10 cellular contexts compared by ENCODE assay signal in the genomic region with DNA sequence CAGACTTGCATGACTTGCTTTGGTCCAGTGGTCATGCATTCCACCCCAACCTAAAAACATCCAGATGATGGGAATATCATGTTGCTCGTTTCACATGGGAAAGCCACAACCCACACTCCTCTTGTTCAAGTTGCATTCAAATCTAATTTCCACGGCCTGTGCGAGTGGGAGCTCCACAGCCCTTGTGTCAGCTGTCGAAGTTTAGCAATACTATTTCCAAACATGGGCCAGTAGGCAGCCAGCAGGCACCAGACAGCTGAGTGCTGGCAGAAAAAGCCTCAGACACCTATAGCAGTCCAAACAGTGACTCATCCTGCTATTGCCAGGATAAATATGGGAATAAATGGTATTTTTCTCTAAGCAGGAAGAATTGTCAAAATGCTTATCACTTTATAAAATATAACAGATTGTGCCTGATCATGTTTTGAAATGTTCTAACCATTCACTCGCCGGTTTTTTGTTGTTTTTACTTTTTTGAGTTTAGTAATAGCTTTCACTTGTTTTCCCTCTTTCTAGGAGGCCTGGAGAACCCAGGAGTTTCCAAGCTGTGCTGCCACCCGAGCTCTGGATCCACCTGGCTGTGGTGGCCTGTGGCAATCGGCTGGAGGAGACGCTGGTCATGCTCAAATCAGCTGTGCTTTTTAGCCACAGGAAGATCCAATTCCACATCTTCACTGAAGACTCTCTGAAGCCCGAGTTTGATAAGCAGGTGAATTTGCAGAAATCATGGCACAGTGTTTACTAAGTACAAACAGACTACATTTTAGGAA. TPM values are rescaled to one million over a fixed set of nuclear protein-coding genes. Genes with fewer than 3 reads are reported as not detected.
A peak's percentile ranks its signal among the peaks of the same experiment; 100 is the strongest.
DNase-seq lines count a peak whose midpoint lies in the region; ATAC-seq and TF ChIP-seq lines count a peak whose summit lies in the region.
"Had no signal": no experiment of that assay in that cellular context is flagged by ENCODE, and none has a peak within 500 bp of the region (broad histone marks: within the 10 kb centered on the region; RNA-seq: fewer than 3 reads in every experiment).

No MANE protein-coding gene starts in this region.

- no peaks in the 10 kb centered on the region for H3K27me3 ChIP-seq in gastroesophageal sphincter
- H3K27me3 ChIP-seq: esophagus squamous epithelium had no signal

- CTCF ChIA-PET in activated CD8-positive, alpha-beta T cell treated with anti-CD3 and anti-CD28 coated beads for 36 hours (lab: Charles Lee), result no interaction called here

- intact Hi-C loops in activated CD8-positive, alpha-beta T cell treated with anti-CD3 and anti-CD28 coated beads for 36 hours (cut with micrococcal nuclease), result no loop called here

- no peaks in the 10 kb centered on the region for H3K9me3 Mint-ChIP-seq in activated CD8-positive, alpha-beta T cell treated with anti-CD3 and anti-CD28 coated beads for 36 hours

- ATAC-seq in SK-N-SH treated with all-trans-retinoic acid at 6 μM for 48 hours (peak; percentile 90), gastroesophageal sphincter (peak; percentile 87), HG02885 (IDR thresholded peaks at IDR 0.05; ENCODE audit: poor library complexity, unreplicated experiment) (no peak), GM18517 (IDR thresholded peaks at IDR 0.05; ENCODE audit: unreplicated experiment) (no peak)
- no peak for ATAC-seq in activated CD8-positive, alpha-beta T cell treated with anti-CD3 and anti-CD28 coated beads for 36 hours

- H3K27ac Mint-ChIP-seq in activated CD8-positive, alpha-beta T cell treated with anti-CD3 and anti-CD28 coated beads for 36 hours, result no peak overlapping the region

- TF ChIP-seq EP300 in gastroesophageal sphincter (IDR thresholded peaks at IDR 0.05), result no peak

- no peaks in the 10 kb centered on the region for H3K36me3 ChIP-seq in gastroesophageal sphincter
- H3K36me3 ChIP-seq: esophagus squamous epithelium had no signal

- H3K27ac ChIP-seq in gastroesophageal sphincter, result peak overlapping the region in 3 of 4 donors; percentile 52 to 70 (median 60)

- WGBS in gastroesophageal sphincter (ENCODE audit: low coverage in 1 of 2), 2 donors, result 37 to 54% methylated on average over 9 to 10 of the region's 10 CpGs

- H3K4me1 Mint-ChIP-seq in activated CD8-positive, alpha-beta T cell treated with anti-CD3 and anti-CD28 coated beads for 36 hours (ENCODE audit: low read depth), result no peaks in the 10 kb centered on the region

- H3K4me3 Mint-ChIP-seq in activated CD8-positive, alpha-beta T cell treated with anti-CD3 and anti-CD28 coated beads for 36 hours, result no peak overlapping the region

- TF ChIP-seq CTCF in AG10803 (conservative IDR thresholded peaks at IDR 0.05; ENCODE audit: low read length) (no peak), gastroesophageal sphincter (IDR thresholded peaks at IDR 0.05) (no peak)
- TF ChIP-seq CTCF in activated CD8-positive, alpha-beta T cell treated with anti-CD3 and anti-CD28 coated beads for 36 hours (IDR thresholded peaks at IDR 0.05), result no peak

- H3K4me3 ChIP-seq in AG10803 (ENCODE audit: low read length) (peak overlapping the region; percentile 11; the same call in 1 of the 2 replicates), gastroesophageal sphincter (no peak overlapping the region)
- H3K4me3 ChIP-seq: esophagus squamous epithelium had no signal

- no peaks in the 10 kb centered on the region for H3K27me3 Mint-ChIP-seq in activated CD8-positive, alpha-beta T cell treated with anti-CD3 and anti-CD28 coated beads for 36 hours

- POLR2A ChIA-PET in activated CD8-positive, alpha-beta T cell treated with anti-CD3 and anti-CD28 coated beads for 36 hours (lab: Charles Lee), result no interaction called here

- no peaks in the 10 kb centered on the region for H3K36me3 Mint-ChIP-seq in activated CD8-positive, alpha-beta T cell treated with anti-CD3 and anti-CD28 coated beads for 36 hours (ENCODE audit: low read depth)

- H3K4me1 ChIP-seq in gastroesophageal sphincter, result peaks cover 0 to 30% (median 7%) of the 10 kb centered on the region in 3 donors

- H3K9me3 ChIP-seq in gastroesophageal sphincter, result no peaks in the 10 kb centered on the region
- H3K9me3 ChIP-seq: esophagus squamous epithelium had no signal

- DNase-seq in AG10803 (ENCODE audit: low read depth), result peak; percentile 99
- DNase-seq in pons (ENCODE audit: low spot score), result peak; percentile 7
- DNase-seq in activated CD8-positive, alpha-beta T cell treated with anti-CD3 and anti-CD28 coated beads for 36 hours, result no peak
- no peak for DNase-seq in NCI-H2196 treated with DMSO at 0.1 percent for 48 hours (lab: John Stamatoyannopoulos, UW; ENCODE audit: unreplicated experiment)
- DNase-seq: Calu3, esophagus squamous epithelium had no signal

- TF ChIP-seq POLR2A in gastroesophageal sphincter (IDR thresholded peaks at IDR 0.05), result no peak

TF ChIP-seq in SK-N-SH treated with all-trans-retinoic acid at 6 μM for 48 hours, 23 proteins besides CTCF, POLR2A, EP300 and RAD21:
- TF ChIP-seq, protein P1, sequence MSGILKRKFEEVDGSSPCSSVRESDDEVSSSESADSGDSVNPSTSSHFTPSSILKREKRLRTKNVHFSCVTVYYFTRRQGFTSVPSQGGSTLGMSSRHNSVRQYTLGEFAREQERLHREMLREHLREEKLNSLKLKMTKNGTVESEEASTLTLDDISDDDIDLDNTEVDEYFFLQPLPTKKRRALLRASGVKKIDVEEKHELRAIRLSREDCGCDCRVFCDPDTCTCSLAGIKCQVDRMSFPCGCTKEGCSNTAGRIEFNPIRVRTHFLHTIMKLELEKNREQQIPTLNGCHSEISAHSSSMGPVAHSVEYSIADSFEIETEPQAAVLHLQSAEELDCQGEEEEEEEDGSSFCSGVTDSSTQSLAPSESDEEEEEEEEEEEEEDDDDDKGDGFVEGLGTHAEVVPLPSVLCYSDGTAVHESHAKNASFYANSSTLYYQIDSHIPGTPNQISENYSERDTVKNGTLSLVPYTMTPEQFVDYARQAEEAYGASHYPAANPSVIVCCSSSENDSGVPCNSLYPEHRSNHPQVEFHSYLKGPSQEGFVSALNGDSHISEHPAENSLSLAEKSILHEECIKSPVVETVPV (CRISPR knock-in tag; IDR thresholded peaks at IDR 0.05), result no peak
- no peak for TF ChIP-seq ZC3H10 (CRISPR knock-in tag; IDR thresholded peaks at IDR 0.05)

RNA-seq across cellular contexts. Expression of gene GXYLT2, which starts 20.2 kb away (rescaled TPM):
- 1 to 10 TPM; 6.1 to 7.9 (median 7.0) TPM for total RNA-seq in gastroesophageal sphincter
- under 1 TPM; 0.11 to 0.92 TPM for total RNA-seq in activated CD8-positive, alpha-beta T cell treated with anti-CD3 and anti-CD28 coated beads for 36 hours

RNA-seq across cellular contexts. Expression of gene SHQ1, which starts 59.8 kb away (rescaled TPM):
- total RNA-seq in gastroesophageal sphincter, result 10 to 100 TPM in 2 of 4 donors, 1 to 10 TPM in 2; 7.0 to 17.1 (median 11.2) TPM
- total RNA-seq in activated CD8-positive, alpha-beta T cell treated with anti-CD3 and anti-CD28 coated beads for 36 hours, result 10 to 100 TPM; 29.8 to 31.4 TPM

Comparison
In these comparisons a context has a peak if more than half of its experiments do, and no peak if none do; other contexts are left out.
1. DNase-seq: peak in AG10803 (single experiment) and pons (single experiment); none in activated CD8-positive, alpha-beta T cell treated with anti-CD3 and anti-CD28 coated beads for 36 hours (single experiment) and NCI-H2196 treated with DMSO at 0.1 percent for 48 hours (single experiment).
2. ATAC-seq: peak in SK-N-SH treated with all-trans-retinoic acid at 6 μM for 48 hours (single experiment) and gastroesophageal sphincter (single experiment); none in HG02885 (single experiment), activated CD8-positive, alpha-beta T cell treated with anti-CD3 and anti-CD28 coated beads for 36 hours (single experiment) and GM18517 (single experiment).